Comparison of ENCODE assay signal across 1 cellular context in the genomic region with DNA sequence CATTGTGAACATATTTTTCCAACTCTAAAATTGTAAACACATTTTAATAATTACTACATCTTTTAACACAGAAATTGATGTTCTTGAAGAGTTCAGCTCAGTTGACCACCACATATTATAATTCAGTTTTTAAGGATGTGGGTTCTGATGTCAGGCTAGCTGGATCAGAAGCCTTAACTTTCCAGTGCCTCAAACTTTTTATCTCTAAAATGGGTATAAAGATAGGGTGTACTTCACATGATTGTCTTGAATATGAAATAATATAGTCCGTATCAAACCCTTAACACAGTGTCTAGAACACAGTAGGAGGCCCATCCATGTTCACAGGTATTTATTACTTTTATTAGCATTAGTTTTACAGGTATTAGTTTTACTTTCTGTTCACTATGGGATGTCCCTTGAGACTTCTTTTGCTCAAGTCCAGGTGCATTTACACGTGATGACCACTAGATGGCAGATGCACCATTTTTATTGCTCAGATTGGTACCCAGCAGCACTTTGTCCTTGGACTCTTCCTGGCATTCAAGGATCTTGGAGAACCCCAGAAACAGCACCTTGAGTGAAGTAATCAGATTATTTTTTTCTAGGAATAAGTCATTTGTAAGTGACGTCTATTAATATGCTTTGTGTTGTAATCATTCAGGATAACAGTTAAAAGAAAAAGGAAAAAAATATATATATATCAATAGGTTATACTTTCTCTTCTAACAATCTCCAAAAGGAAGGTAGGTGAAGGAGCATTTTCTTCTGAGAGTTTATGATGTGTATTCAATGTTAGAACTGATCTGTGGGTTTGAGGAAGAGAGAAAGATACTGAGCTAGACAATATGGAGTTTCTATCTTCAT.
TF ChIP-seq lines count a peak whose summit lies in the region.

No MANE protein-coding gene starts in this region.

TF ChIP-seq in GM23338, 12 proteins besides CTCF, POLR2A, EP300 and RAD21 (continued from another document):
- TF ChIP-seq ZNF462 (CRISPR knock-in tag; IDR thresholded peaks at IDR 0.05) (no peak), CREB1 (CRISPR knock-in tag; IDR thresholded peaks at IDR 0.05; ENCODE audit: low read depth) (no peak)
